Comparison of ENCODE assay signal across 8 cellular contexts in the genomic region with DNA sequence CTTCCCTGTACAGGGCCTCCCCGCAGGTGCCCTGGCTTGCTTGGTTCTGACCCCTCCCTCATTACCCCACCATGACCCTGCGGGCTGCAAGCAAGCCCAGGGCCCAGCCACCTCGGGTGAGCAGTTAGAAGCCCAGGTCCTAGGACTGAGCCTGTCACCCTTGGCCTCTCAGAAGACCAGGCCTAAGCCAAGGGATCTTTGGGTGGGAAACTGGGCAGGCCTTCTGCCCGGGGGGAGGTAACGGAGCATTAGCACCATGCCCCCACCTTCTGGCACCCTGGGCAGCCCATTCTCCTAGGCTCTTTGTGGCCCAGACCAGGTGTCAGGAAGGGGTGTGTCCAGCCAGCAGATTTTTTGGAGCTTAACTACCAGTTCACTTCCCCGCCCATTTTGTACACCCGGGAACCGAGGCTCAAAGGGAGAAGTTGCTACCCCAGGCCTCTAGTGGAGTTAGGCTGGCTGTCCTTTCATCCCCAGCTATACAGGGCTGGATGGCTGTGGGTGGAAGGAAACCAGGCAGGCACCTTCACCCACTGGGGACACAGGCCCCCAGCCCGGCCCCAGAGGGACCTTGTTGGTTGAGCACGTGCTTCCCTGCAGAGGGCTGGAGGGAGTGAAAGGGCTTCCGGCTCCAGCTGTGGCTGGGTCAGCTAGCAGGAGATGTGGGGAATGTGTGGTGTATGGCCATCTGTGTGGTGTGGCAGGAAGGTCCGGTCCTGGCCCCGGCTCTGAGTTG. TPM values are rescaled to one million over a fixed set of nuclear protein-coding genes. Genes with fewer than 3 reads are reported as not detected.
DNase-seq lines count a peak whose midpoint lies in the region; ATAC-seq and TF ChIP-seq lines count a peak whose summit lies in the region.

No MANE protein-coding gene starts in this region.

- no peak for ATAC-seq in GM18861 (IDR thresholded peaks at IDR 0.05; ENCODE audit: unreplicated experiment)

- H3K27ac ChIP-seq in layer of hippocampus (ENCODE audit: low read depth, low read length) (peak overlapping the region; percentile 79), temporal lobe (ENCODE audit: low read depth, low read length) (peak overlapping the region; percentile 37)

- no peak for TF ChIP-seq CTCF in astrocyte of the spinal cord (IDR thresholded peaks at IDR 0.05; ENCODE audit: low read depth, low read length)

- no peaks in the 10 kb centered on the region for H3K27me3 ChIP-seq in layer of hippocampus (ENCODE audit: control insufficient read depth, insufficient read depth, low read length)

- DNase-seq in DMS53 (lab: John Stamatoyannopoulos, UW) (peak; percentile 31), DMS53 treated with DMSO at 0.1 percent for 48 hours (lab: John Stamatoyannopoulos, UW; ENCODE audit: unreplicated experiment) (no peak), NOMO-1 (lab: John Stamatoyannopoulos, UW; ENCODE audit: unreplicated experiment in 2 of 2) (peak; percentile 58 to 85), astrocyte of the spinal cord (ENCODE audit: low read depth, low spot score) (no peak)
- DNase-seq in stimulated activated CD4-positive, alpha-beta T cell treated with anti-CD3 and anti-CD28 coated beads, Interleukin-4, amount 100 ng/mL, for 4 hours: no peak

- in situ Hi-C loops in astrocyte of the spinal cord (cut with HindIII; ENCODE audit: low sequenced_read_pairs): no loop called here

- peak overlapping the region; percentile 56 for H3K4me3 ChIP-seq in astrocyte of the spinal cord (ENCODE audit: low read depth, low read length)

RNA-seq across cellular contexts. Expression of a gene that starts 1.4 kb away (rescaled TPM):
- 25.8 TPM for total RNA-seq in temporal lobe

RNA-seq across cellular contexts. Expression of a gene that starts 29.4 kb away (rescaled TPM):
- total RNA-seq in temporal lobe: not detected

RNA-seq across cellular contexts. Expression of a gene that starts 34.6 kb away (rescaled TPM):
- total RNA-seq in temporal lobe: not detected

RNA-seq across cellular contexts. Expression of a gene that starts 43.2 kb away (rescaled TPM):
- total RNA-seq in temporal lobe: 0.49 TPM

RNA-seq across cellular contexts. Expression of a gene that starts 57.9 kb away (rescaled TPM):
- 0.25 TPM for total RNA-seq in temporal lobe

Comparison
In these comparisons a context has a peak if more than half of its experiments do, and no peak if none do; other contexts are left out.
1. DNase-seq: peak in DMS53 (single experiment) and NOMO-1 (2 of 2); none in DMS53 treated with DMSO at 0.1 percent for 48 hours (single experiment), astrocyte of the spinal cord (single experiment) and stimulated activated CD4-positive, alpha-beta T cell treated with anti-CD3 and anti-CD28 coated beads, Interleukin-4, amount 100 ng/mL, for 4 hours (0 of 2).